ENCODE assay signal across 23 cellular contexts in the genomic region with DNA sequence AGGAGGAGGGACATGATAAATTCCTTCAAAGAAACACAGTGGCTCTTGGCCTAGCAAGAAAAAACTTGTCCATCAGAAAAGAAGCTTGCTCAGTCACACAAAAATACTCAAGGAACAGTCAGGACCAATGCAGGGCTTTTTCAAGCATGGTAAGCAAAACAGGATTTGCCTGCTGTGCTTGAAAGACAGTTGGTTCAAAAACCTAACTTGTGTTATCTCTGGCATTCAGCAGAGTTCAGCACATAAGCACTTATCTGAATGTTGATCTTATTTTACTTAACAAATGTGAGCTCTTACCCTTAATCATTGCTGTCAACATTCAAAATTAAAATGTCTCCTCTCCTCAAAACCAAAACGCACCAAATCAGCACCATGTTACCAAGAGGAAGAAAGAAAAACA. TPM values are rescaled to one million over a fixed set of nuclear protein-coding genes. Genes with fewer than 3 reads are reported as not detected.
DNase-seq lines count a peak whose midpoint lies in the region; ATAC-seq and TF ChIP-seq lines count a peak whose summit lies in the region.
"Had no signal": no experiment of that assay in that cellular context is flagged by ENCODE, and none has a peak within 500 bp of the region (broad histone marks: within the 10 kb centered on the region; RNA-seq: fewer than 3 reads in every experiment).

No MANE protein-coding gene starts in this region.

- H3K4me1 Mint-ChIP-seq in WTC11: peaks cover 29% of the 10 kb centered on the region

- H3K27ac Mint-ChIP-seq in WTC11: peak overlapping the region; percentile 97
- H3K27ac Mint-ChIP-seq: stimulated activated memory B cell treated with anti-CD40 and anti-IgM and Interleukin-4, amounts not matched to agents 10 μg/mL and 1 μg/mL and 100 μg/mL, for 72 hours; T-helper 17 cell had no signal

- H3K9ac ChIP-seq in HUES48 (ENCODE audit: low read depth, low read length): no peak overlapping the region
- no peak overlapping the region for H3K9ac ChIP-seq in parathyroid adenoma

- H3K27ac ChIP-seq in HUES48 (ENCODE audit: low read depth, low read length) (peak overlapping the region; percentile 6), epithelial cell of prostate (no peak overlapping the region), parathyroid adenoma (no peak overlapping the region)
- H3K27ac ChIP-seq: brain microvascular endothelial cell, C4-2B, coronary artery, heart left ventricle, left lung, SJCRH30, WERI-Rb-1 had no signal

- peaks cover 4% of the 10 kb centered on the region; the same call in 1 of the 2 replicates for H3K9me3 Mint-ChIP-seq in WTC11

- DNase-seq in WTC11 (ENCODE audit: low spot score): no peak
- peak; percentile 6 for DNase-seq in epithelial cell of prostate (ENCODE audit: low read depth, low spot score)
- no peak for DNase-seq in DMS53 (lab: John Stamatoyannopoulos, UW)
- DNase-seq in stimulated activated CD8-positive, alpha-beta memory T cell treated with anti-CD3 and anti-CD28 coated beads, Interleukin-4, amount 100 ng/mL, for 48 hours: no peak
- DNase-seq: activated CD4-positive, alpha-beta T cell treated with anti-CD3 and anti-CD28 coated beads, Interleukin-2, amount 50 U/mL, for 4 hours; brain microvascular endothelial cell; HCEC 1CT; heart left ventricle; KG1; left lung; NCI-H187 treated with DMSO at 0.1 percent for 48 hours; NCI-H2227 treated with DMSO at 0.1 percent for 48 hours; SJCRH30; T-helper 17 cell; WERI-Rb-1 had no signal

- H3K36me3 Mint-ChIP-seq in WTC11: peaks cover 18% of the 10 kb centered on the region

- POLR2A ChIA-PET in WTC11 (lab: Charles Lee): no interaction called here

- H3K79me2 ChIP-seq in parathyroid adenoma: peaks cover 35% of the 10 kb centered on the region

- no peak for TF ChIP-seq CTCF in WTC11 (IDR thresholded peaks at IDR 0.05)
- TF ChIP-seq CTCF in parathyroid adenoma (IDR thresholded peaks at IDR 0.05): no peak

- ATAC-seq in WTC11 (no peak), GM21367 (IDR thresholded peaks at IDR 0.05; ENCODE audit: unreplicated experiment) (no peak), GM19328 (IDR thresholded peaks at IDR 0.05; ENCODE audit: unreplicated experiment) (no peak)
- ATAC-seq: heart left ventricle; left lung; Panc1; stimulated activated memory B cell treated with anti-CD40 and anti-IgM and Interleukin-4, amounts not matched to agents 10 μg/mL and 1 μg/mL and 100 μg/mL, for 72 hours; T-helper 17 cell had no signal

- no peaks in the 10 kb centered on the region for H3K27me3 Mint-ChIP-seq in WTC11 (ENCODE audit: low read depth)
- H3K27me3 Mint-ChIP-seq: stimulated activated memory B cell treated with anti-CD40 and anti-IgM and Interleukin-4, amounts not matched to agents 10 μg/mL and 1 μg/mL and 100 μg/mL, for 72 hours; T-helper 17 cell had no signal

- H3K36me3 ChIP-seq in HUES48 (ENCODE audit: control insufficient read depth, insufficient read depth, low read length): peaks cover 18% of the 10 kb centered on the region
- no peaks in the 10 kb centered on the region for H3K36me3 ChIP-seq in parathyroid adenoma (ENCODE audit: control insufficient read depth, insufficient read depth, low read length)

- H3K4me3 ChIP-seq in HUES48 (ENCODE audit: low read depth, low read length): no peak overlapping the region
- no peak overlapping the region for H3K4me3 ChIP-seq in parathyroid adenoma (ENCODE audit: low read depth, low read length)
- H3K4me3 ChIP-seq: coronary artery, heart left ventricle, left lung, SJCRH30 had no signal

- peak overlapping the region; percentile 39; the same call in 1 of the 2 replicates for H3K4me3 Mint-ChIP-seq in WTC11
- H3K4me3 Mint-ChIP-seq: stimulated activated memory B cell treated with anti-CD40 and anti-IgM and Interleukin-4, amounts not matched to agents 10 μg/mL and 1 μg/mL and 100 μg/mL, for 72 hours; T-helper 17 cell had no signal

- H3K27me3 ChIP-seq in HUES48 (ENCODE audit: control insufficient read depth, insufficient read depth, low read length) (no peaks in the 10 kb centered on the region), parathyroid adenoma (ENCODE audit: control insufficient read depth, insufficient read depth, low read length) (no peaks in the 10 kb centered on the region)
- H3K27me3 ChIP-seq: brain microvascular endothelial cell, heart left ventricle, left lung, SJCRH30 had no signal

- H3K9me3 ChIP-seq in HUES48 (ENCODE audit: control insufficient read depth, insufficient read depth, low read length): no peaks in the 10 kb centered on the region
- H3K9me3 ChIP-seq in parathyroid adenoma (ENCODE audit: control insufficient read depth, low read length): no peaks in the 10 kb centered on the region

- H2AFZ ChIP-seq in parathyroid adenoma: no peak overlapping the region

- H3K4me2 ChIP-seq in parathyroid adenoma (ENCODE audit: low read length): peak overlapping the region; percentile 20

- H3K4me1 ChIP-seq in HUES48 (ENCODE audit: control insufficient read depth, insufficient read depth, low read length): peaks cover 9% of the 10 kb centered on the region; the same call in 1 of the 2 replicates
- H3K4me1 ChIP-seq in parathyroid adenoma: peaks cover 11% of the 10 kb centered on the region
- H3K4me1 ChIP-seq: heart left ventricle, left lung, SJCRH30 had no signal

- CTCF ChIA-PET in WTC11 (lab: Charles Lee): no interaction called here

TF ChIP-seq in WTC11, 78 proteins besides CTCF, POLR2A, EP300 and RAD21 (continues in another document):
- TF ChIP-seq RORB (CRISPR knock-in tag; IDR thresholded peaks at IDR 0.05) (no peak), ZNF263 (CRISPR knock-in tag; IDR thresholded peaks at IDR 0.05; ENCODE audit: low read depth) (no peak)
- TF ChIP-seq, protein P1, sequence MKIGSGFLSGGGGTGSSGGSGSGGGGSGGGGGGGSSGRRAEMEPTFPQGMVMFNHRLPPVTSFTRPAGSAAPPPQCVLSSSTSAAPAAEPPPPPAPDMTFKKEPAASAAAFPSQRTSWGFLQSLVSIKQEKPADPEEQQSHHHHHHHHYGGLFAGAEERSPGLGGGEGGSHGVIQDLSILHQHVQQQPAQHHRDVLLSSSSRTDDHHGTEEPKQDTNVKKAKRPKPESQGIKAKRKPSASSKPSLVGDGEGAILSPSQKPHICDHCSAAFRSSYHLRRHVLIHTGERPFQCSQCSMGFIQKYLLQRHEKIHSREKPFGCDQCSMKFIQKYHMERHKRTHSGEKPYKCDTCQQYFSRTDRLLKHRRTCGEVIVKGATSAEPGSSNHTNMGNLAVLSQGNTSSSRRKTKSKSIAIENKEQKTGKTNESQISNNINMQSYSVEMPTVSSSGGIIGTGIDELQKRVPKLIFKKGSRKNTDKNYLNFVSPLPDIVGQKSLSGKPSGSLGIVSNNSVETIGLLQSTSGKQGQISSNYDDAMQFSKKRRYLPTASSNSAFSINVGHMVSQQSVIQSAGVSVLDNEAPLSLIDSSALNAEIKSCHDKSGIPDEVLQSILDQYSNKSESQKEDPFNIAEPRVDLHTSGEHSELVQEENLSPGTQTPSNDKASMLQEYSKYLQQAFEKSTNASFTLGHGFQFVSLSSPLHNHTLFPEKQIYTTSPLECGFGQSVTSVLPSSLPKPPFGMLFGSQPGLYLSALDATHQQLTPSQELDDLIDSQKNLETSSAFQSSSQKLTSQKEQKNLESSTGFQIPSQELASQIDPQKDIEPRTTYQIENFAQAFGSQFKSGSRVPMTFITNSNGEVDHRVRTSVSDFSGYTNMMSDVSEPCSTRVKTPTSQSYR (CRISPR knock-in tag; IDR thresholded peaks at IDR 0.05): no peak
- TF ChIP-seq, protein P2, sequence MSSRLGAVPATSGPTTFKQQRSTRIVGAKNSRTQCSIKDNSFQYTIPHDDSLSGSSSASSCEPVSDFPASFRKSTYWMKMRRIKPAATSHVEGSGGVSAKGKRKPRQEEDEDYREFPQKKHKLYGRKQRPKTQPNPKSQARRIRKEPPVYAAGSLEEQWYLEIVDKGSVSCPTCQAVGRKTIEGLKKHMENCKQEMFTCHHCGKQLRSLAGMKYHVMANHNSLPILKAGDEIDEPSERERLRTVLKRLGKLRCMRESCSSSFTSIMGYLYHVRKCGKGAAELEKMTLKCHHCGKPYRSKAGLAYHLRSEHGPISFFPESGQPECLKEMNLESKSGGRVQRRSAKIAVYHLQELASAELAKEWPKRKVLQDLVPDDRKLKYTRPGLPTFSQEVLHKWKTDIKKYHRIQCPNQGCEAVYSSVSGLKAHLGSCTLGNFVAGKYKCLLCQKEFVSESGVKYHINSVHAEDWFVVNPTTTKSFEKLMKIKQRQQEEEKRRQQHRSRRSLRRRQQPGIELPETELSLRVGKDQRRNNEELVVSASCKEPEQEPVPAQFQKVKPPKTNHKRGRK (CRISPR knock-in tag; IDR thresholded peaks at IDR 0.05; ENCODE audit: borderline replicate concordance): no peak
- TF ChIP-seq, protein P3, sequence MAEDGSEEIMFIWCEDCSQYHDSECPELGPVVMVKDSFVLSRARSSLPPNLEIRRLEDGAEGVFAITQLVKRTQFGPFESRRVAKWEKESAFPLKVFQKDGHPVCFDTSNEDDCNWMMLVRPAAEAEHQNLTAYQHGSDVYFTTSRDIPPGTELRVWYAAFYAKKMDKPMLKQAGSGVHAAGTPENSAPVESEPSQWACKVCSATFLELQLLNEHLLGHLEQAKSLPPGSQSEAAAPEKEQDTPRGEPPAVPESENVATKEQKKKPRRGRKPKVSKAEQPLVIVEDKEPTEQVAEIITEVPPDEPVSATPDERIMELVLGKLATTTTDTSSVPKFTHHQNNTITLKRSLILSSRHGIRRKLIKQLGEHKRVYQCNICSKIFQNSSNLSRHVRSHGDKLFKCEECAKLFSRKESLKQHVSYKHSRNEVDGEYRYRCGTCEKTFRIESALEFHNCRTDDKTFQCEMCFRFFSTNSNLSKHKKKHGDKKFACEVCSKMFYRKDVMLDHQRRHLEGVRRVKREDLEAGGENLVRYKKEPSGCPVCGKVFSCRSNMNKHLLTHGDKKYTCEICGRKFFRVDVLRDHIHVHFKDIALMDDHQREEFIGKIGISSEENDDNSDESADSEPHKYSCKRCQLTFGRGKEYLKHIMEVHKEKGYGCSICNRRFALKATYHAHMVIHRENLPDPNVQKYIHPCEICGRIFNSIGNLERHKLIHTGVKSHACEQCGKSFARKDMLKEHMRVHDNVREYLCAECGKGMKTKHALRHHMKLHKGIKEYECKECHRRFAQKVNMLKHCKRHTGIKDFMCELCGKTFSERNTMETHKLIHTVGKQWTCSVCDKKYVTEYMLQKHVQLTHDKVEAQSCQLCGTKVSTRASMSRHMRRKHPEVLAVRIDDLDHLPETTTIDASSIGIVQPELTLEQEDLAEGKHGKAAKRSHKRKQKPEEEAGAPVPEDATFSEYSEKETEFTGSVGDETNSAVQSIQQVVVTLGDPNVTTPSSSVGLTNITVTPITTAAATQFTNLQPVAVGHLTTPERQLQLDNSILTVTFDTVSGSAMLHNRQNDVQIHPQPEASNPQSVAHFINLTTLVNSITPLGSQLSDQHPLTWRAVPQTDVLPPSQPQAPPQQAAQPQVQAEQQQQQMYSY (CRISPR knock-in tag; IDR thresholded peaks at IDR 0.05): no peak

RNA-seq across cellular contexts. Expression of a gene that starts 38.3 kb away (rescaled TPM):
- 31.1 to 33.2 TPM (median 32.6 TPM) in 3 replicates for total RNA-seq in WTC11 (2021)
